ENCODE assay signal across 10 cellular contexts in genomic region chr11:73402834-73403185, GRCh38. TPM values are rescaled to one million over a fixed set of nuclear protein-coding genes. Genes with fewer than 3 reads are reported as not detected.
DNase-seq lines count a peak whose midpoint lies in the region; TF ChIP-seq lines count a peak whose summit lies in the region.
"Had no signal": no experiment of that assay in that cellular context is flagged by ENCODE, and none has a peak within 500 bp of the region (broad histone marks: within the 10 kb centered on the region; RNA-seq: fewer than 3 reads in every experiment).

No MANE protein-coding gene starts in this region.

- DNase-seq in BJ (ENCODE audit: low read depth) (no peak), RKO (ENCODE audit: low spot score) (peak; percentile 10), foreskin fibroblast (peak in 1 of 2 donors; percentile 43), EL (no peak), tibial artery (no peak), cerebellar cortex (ENCODE audit: low spot score) (no peak), COLO829 (ENCODE audit: low spot score) (no peak)
- DNase-seq: stimulated activated naive CD4-positive, alpha-beta T cell had no signal

- H3K4me3 ChIP-seq in BJ (ENCODE audit: low read depth, low read length) (no peak overlapping the region), foreskin fibroblast (ENCODE audit: low read depth in 1 of 2, low read length in 2 of 2) (no peak overlapping the region), tibial artery (no peak overlapping the region)
- H3K4me3 ChIP-seq: prostate gland had no signal

- no peaks in the 10 kb centered on the region for H3K27me3 ChIP-seq in BJ (ENCODE audit: control insufficient read depth, insufficient read depth, low read length)
- H3K27me3 ChIP-seq in tibial artery, result no peaks in the 10 kb centered on the region

- TF ChIP-seq CTCF in BJ (IDR thresholded peaks at IDR 0.05; ENCODE audit: insufficient read depth, low read depth, low read length), result peak; percentile 39
- TF ChIP-seq CTCF in GM12872 (IDR thresholded peaks at IDR 0.05; ENCODE audit: insufficient read depth, low read depth, low read length), result peak; percentile 42; the same call in 2 of the 3 replicates
- TF ChIP-seq CTCF in foreskin fibroblast (IDR thresholded peaks at IDR 0.05; ENCODE audit: low read depth, low read length), result peak; percentile 25
- no peak for TF ChIP-seq CTCF in tibial artery (IDR thresholded peaks at IDR 0.05)

- H3K36me3 ChIP-seq in BJ (ENCODE audit: control insufficient read depth, insufficient read depth, low read length), result peaks cover 6% of the 10 kb centered on the region
- H3K36me3 ChIP-seq in tibial artery, result peaks cover 9 to 37% (median 19%) of the 10 kb centered on the region in 3 donors
- H3K36me3 ChIP-seq: prostate gland had no signal

- CTCF ChIA-PET in BJ (lab: Yijun Ruan, JAX), result interaction anchor here (0.5 to 9.7 kb wide), 7 partner anchors 10 to 259 kb away, joined by 3 to 100 read pairs (median 5); no protein-coding TSS in a partner anchor

- POLR2A ChIA-PET in BJ (lab: Charles Lee), result no interaction called here

- H3K9me3 ChIP-seq in tibial artery, result no peaks in the 10 kb centered on the region
- H3K9me3 ChIP-seq: prostate gland had no signal

- H3K27ac ChIP-seq in tibial artery, result no peak overlapping the region
- H3K27ac ChIP-seq: prostate gland had no signal

- H3K4me1 ChIP-seq in tibial artery, result peaks cover 0 to 5% (median 2%) of the 10 kb centered on the region in 4 donors
- H3K4me1 ChIP-seq: prostate gland had no signal

- intact Hi-C loops in tibial artery (cut with DNase I; ENCODE audit: low total_unique reads), result loop anchor here (2.0 kb wide), 1 partner anchor 260 kb away; no protein-coding TSS in a partner anchor

RNA-seq across cellular contexts. Expression of gene RELT, which starts 26.6 kb away (rescaled TPM):
- 2.4 and 3.7 TPM in 2 replicates for polyA plus RNA-seq in BJ (2011; rRNA removed)
- 2.4 and 2.9 TPM in 2 replicates for polyA minus RNA-seq in BJ (2011; rRNA and poly(A)+ RNA removed)

Comparison
In these comparisons a context has a peak if more than half of its experiments do, and no peak if none do; other contexts are left out.
1. CTCF ChIP-seq: peak in BJ (single experiment), GM12872 (single experiment) and foreskin fibroblast (single experiment); none in tibial artery (0 of 2).